In the genomic region with DNA sequence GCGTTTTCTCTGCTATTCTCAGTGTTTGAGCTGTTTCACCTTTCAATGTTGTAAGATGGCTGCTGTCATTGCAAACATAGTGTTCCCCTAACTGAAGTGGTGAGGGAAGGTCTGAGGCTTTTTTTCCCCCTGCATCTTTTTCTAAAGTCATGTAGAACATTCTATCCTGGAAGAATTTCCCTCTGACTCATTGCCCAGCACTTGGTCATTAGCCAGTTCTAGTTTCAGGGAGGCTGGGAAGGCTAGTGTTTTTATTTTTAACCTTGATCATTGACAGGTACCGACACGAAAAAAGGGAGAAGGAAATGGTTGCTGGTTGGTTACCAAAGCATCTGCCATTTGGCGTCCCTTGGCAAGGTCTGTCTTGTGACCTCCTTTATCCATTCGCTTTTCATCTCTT, we compare ENCODE assay signal across 35 cellular contexts. TPM values are rescaled to one million over a fixed set of nuclear protein-coding genes. Genes with fewer than 3 reads are reported as not detected.
DNase-seq lines count a peak whose midpoint lies in the region; ATAC-seq and TF ChIP-seq lines count a peak whose summit lies in the region.
"Had no signal": no experiment of that assay in that cellular context is flagged by ENCODE, and none has a peak within 500 bp of the region (broad histone marks: within the 10 kb centered on the region; RNA-seq: fewer than 3 reads in every experiment).

No MANE protein-coding gene starts in this region.

- ATAC-seq in HG03520 (IDR thresholded peaks at IDR 0.05; ENCODE audit: unreplicated experiment) (no peak), HG03442 (IDR thresholded peaks at IDR 0.05; ENCODE audit: unreplicated experiment) (no peak)
- ATAC-seq in activated T-helper 17 cell treated with anti-CD3 and anti-CD28 coated beads, Interleukin-2, amount 50 U/mL, for 72 hours (replicated peaks) = no peak
- ATAC-seq: activated T-cell treated with anti-CD3 and anti-CD28 coated beads, Interleukin-2, amount 50 U/mL, for 72 hours; CD8-positive, alpha-beta T cell; K562; right cardiac atrium had no signal

- in situ Hi-C loops in astrocyte of the cerebellum (cut with HindIII; ENCODE audit: low sequenced_read_pairs) = no loop called here
- in situ Hi-C loops in G401 (cut with HindIII; ENCODE audit: low sequenced_read_pairs) = no loop called here

- no peak for TF ChIP-seq CTCF in astrocyte of the cerebellum (IDR thresholded peaks at IDR 0.05; ENCODE audit: low read depth, low read length, missing control alignments)
- no peak for TF ChIP-seq CTCF in fibroblast of the aortic adventitia (IDR thresholded peaks at IDR 0.05; ENCODE audit: insufficient read depth, low read length)

- DNase-seq in LHCN-M2 (ENCODE audit: low read depth) (peak; percentile 19), astrocyte of the cerebellum (ENCODE audit: low read depth) (peak; percentile 9), fibroblast of the aortic adventitia (ENCODE audit: low read depth) (peak; percentile 1), pons (ENCODE audit: low spot score) (peak; percentile 9), G401 (ENCODE audit: low spot score) (no peak)
- DNase-seq: ACHN; activated CD4-positive, alpha-beta T cell treated with anti-CD3 and anti-CD28 coated beads, Interleukin-2, amount 50 U/mL, for 4 hours; activated naive CD4-positive, alpha-beta T cell treated with Interleukin-2 at 50 U/mL for 16 hours; activated T-cell treated with anti-CD3 and anti-CD28 coated beads, Interleukin-2, amount 50 U/mL, for 72 hours; BE2C; CD8-positive, alpha-beta T cell; effector CD8-positive, alpha-beta T cell; erythroblast; foreskin fibroblast; head of caudate nucleus; HFFc6; kidney glomerular epithelial cell; MM.1S; NCI-H1105 treated with DMSO at 0.1 percent for 48 hours; NCI-H1930; NCI-H524; nephron progenitor cell; OCI-M1; ovary; right cardiac atrium; SK-N-SH; stimulated activated CD4-positive, alpha-beta T cell treated with anti-CD3 and anti-CD28 coated beads, Interleukin-12 subunit alpha, Interleukin-12 subunit beta, amount 100 ng/mL, for 4 hours; stimulated activated CD4-positive, alpha-beta T cell treated with anti-CD3 and anti-CD28 coated beads, Interleukin-4, amount 100 ng/mL, for 1 hour; tibial artery had no signal

- H3K27me3 Mint-ChIP-seq in activated T-helper 17 cell treated with anti-CD3 and anti-CD28 coated beads, Interleukin-2, amount 50 U/mL, for 72 hours = no peaks in the 10 kb centered on the region

- no peaks in the 10 kb centered on the region for H3K4me1 Mint-ChIP-seq in activated T-helper 17 cell treated with anti-CD3 and anti-CD28 coated beads, Interleukin-2, amount 50 U/mL, for 72 hours
- H3K4me1 Mint-ChIP-seq: memory B cell, nephron progenitor cell had no signal

- no peaks in the 10 kb centered on the region for H3K9me3 Mint-ChIP-seq in activated T-helper 17 cell treated with anti-CD3 and anti-CD28 coated beads, Interleukin-2, amount 50 U/mL, for 72 hours
- H3K9me3 Mint-ChIP-seq: activated T-cell treated with anti-CD3 and anti-CD28 coated beads, Interleukin-2, amount 50 U/mL, for 72 hours; CD8-positive, alpha-beta T cell; HFFc6; memory B cell; T-helper 1 cell treated with Interleukin-12 subunit alpha and Interleukin-12 subunit beta and Interleukin-4 antibody, amounts not matched to agents 30 μg/mL and 1 μg/mL, for 36 hours had no signal

- H3K36me3 Mint-ChIP-seq in activated T-helper 17 cell treated with anti-CD3 and anti-CD28 coated beads, Interleukin-2, amount 50 U/mL, for 72 hours (ENCODE audit: low read depth) = no peaks in the 10 kb centered on the region
- H3K36me3 Mint-ChIP-seq: CD8-positive, alpha-beta T cell; memory B cell had no signal

- no peak overlapping the region for H3K4me3 Mint-ChIP-seq in activated T-helper 17 cell treated with anti-CD3 and anti-CD28 coated beads, Interleukin-2, amount 50 U/mL, for 72 hours
- H3K4me3 Mint-ChIP-seq: activated T-cell treated with anti-CD3 and anti-CD28 coated beads, Interleukin-2, amount 50 U/mL, for 72 hours; CD8-positive, alpha-beta T cell; HFFc6; memory B cell; nephron progenitor cell; T-helper 1 cell treated with Interleukin-12 subunit alpha and Interleukin-12 subunit beta and Interleukin-4 antibody, amounts not matched to agents 30 μg/mL and 1 μg/mL, for 36 hours had no signal

- H3K27ac Mint-ChIP-seq in activated T-helper 17 cell treated with anti-CD3 and anti-CD28 coated beads, Interleukin-2, amount 50 U/mL, for 72 hours = no peak overlapping the region
- H3K27ac Mint-ChIP-seq: activated T-cell treated with anti-CD3 and anti-CD28 coated beads, Interleukin-2, amount 50 U/mL, for 72 hours; CD8-positive, alpha-beta T cell; HFFc6; memory B cell; nephron progenitor cell; T-helper 1 cell treated with Interleukin-12 subunit alpha and Interleukin-12 subunit beta and Interleukin-4 antibody, amounts not matched to agents 30 μg/mL and 1 μg/mL, for 36 hours had no signal

- H3K4me3 ChIP-seq in astrocyte of the cerebellum (ENCODE audit: low read depth, low read length) (no peak overlapping the region), fibroblast of the aortic adventitia (ENCODE audit: low read depth, low read length) (no peak overlapping the region)
- H3K4me3 ChIP-seq: K562, ovary, tibial artery had no signal

RNA-seq across cellular contexts. Expression of gene LANCL3, which starts 6.6 kb away (rescaled TPM):
- 1.5 and 1.7 TPM in 2 replicates for total RNA-seq in LHCN-M2 (2014; rRNA removed)
- 0.72 TPM for polyA plus RNA-seq in LHCN-M2 (2012)
- 0.18 TPM in 1 of 2 replicates, not detected in the other for total RNA-seq in fibroblast of the aortic adventitia (ENCODE audit: low replicate concordance)
- not detected in 2 replicates for total RNA-seq in G401 (2014; rRNA removed; shearing (Covaris generic))
- under 1 TPM; 0.40 to 0.95 TPM for total RNA-seq in activated T-helper 17 cell treated with anti-CD3 and anti-CD28 coated beads, Interleukin-2, amount 50 U/mL, for 72 hours
